9 cellular contexts compared by ENCODE assay signal in genomic region chr19:2719910-2720776, GRCh38. TPM values are rescaled to one million over a fixed set of nuclear protein-coding genes. Genes with fewer than 3 reads are reported as not detected.
DNase-seq lines count a peak whose midpoint lies in the region; ATAC-seq, FAIRE-seq and TF ChIP-seq lines count a peak whose summit lies in the region.
"Had no signal": no experiment of that assay in that cellular context is flagged by ENCODE, and none has a peak within 500 bp of the region (broad histone marks: within the 10 kb centered on the region; RNA-seq: fewer than 3 reads in every experiment).

No MANE protein-coding gene starts in this region.

- H3K27me3 ChIP-seq in body of pancreas, result no peaks in the 10 kb centered on the region
- peaks cover 35% of the 10 kb centered on the region for H3K27me3 ChIP-seq in keratinocyte (ENCODE audit: control insufficient read depth, extremely low read depth, insufficient read depth, low read length)
- H3K27me3 ChIP-seq in thoracic aorta (replicated peaks; ENCODE audit: insufficient read depth), result no peaks in the 10 kb centered on the region

- H3K9me3 ChIP-seq in body of pancreas (peaks cover 0 to 4% (median 0%) of the 10 kb centered on the region in 3 donors), keratinocyte (ENCODE audit: control insufficient read depth, low read depth, low read length) (peaks cover 7% of the 10 kb centered on the region), thoracic aorta (peaks cover 4% of the 10 kb centered on the region)

- no peaks in the 10 kb centered on the region for H3K9me1 ChIP-seq in keratinocyte (ENCODE audit: control insufficient read depth, extremely low read depth, insufficient read depth, low read length)

- WGBS in body of pancreas, 2 donors, result 4 to 7% methylated on average over 5 to 35 of the region's 37 CpGs

- no peak for TF ChIP-seq CTCF in body of pancreas (IDR thresholded peaks at IDR 0.05)
- TF ChIP-seq CTCF in keratinocyte (optimal IDR thresholded peaks at IDR 0.05 in 1 of 3, IDR thresholded peaks at IDR 0.05 in 1 of 3, conservative IDR thresholded peaks at IDR 0.05 in 1 of 3; ENCODE audit: extremely low read depth in 1 of 3, insufficient read depth in 2 of 3, low read length in 3 of 3), result no peak
- no peak for TF ChIP-seq CTCF in thoracic aorta (IDR thresholded peaks at IDR 0.05)

- H3K79me2 ChIP-seq in keratinocyte (ENCODE audit: control insufficient read depth, insufficient read depth, low read length), result no peaks in the 10 kb centered on the region

- intact Hi-C loops in body of pancreas (cut with DNase I), result no loop called here

- H2AFZ ChIP-seq in keratinocyte (ENCODE audit: control insufficient read depth, low read length), result no peak overlapping the region

- peaks cover 4% of the 10 kb centered on the region in 2 donors for H3K9me3 Mint-ChIP-seq in activated T-cell treated with anti-CD3 and anti-CD28 coated beads, Interleukin-2, amount 50 U/mL, for 72 hours

- no peak overlapping the region for H3K27ac Mint-ChIP-seq in activated T-cell treated with anti-CD3 and anti-CD28 coated beads, Interleukin-2, amount 50 U/mL, for 72 hours

- H3K4me1 Mint-ChIP-seq in activated T-cell treated with anti-CD3 and anti-CD28 coated beads, Interleukin-2, amount 50 U/mL, for 72 hours (ENCODE audit: low read depth), result peaks cover 4% of the 10 kb centered on the region

- peaks cover 15% of the 10 kb centered on the region for H3K27me3 Mint-ChIP-seq in activated T-cell treated with anti-CD3 and anti-CD28 coated beads, Interleukin-2, amount 50 U/mL, for 72 hours (ENCODE audit: low read depth)

- DNase-seq in activated T-cell treated with anti-CD3 and anti-CD28 coated beads, Interleukin-2, amount 50 U/mL, for 72 hours, result no peak
- no peak for DNase-seq in activated T-cell treated with anti-CD3 and anti-CD28 coated beads, Interleukin-2, amount 50 U/mL, for 48 hours
- peak in 3 of 4 donors; percentile 42 to 61 (median 53) for DNase-seq in body of pancreas
- no peak for DNase-seq in keratinocyte (ENCODE audit: low read depth, low spot score)
- DNase-seq in thoracic aorta (ENCODE audit: low spot score), result no peak
- no peak for DNase-seq in NCI-H2196 (lab: John Stamatoyannopoulos, UW; ENCODE audit: unreplicated experiment)
- DNase-seq in glomerular visceral epithelial cell (ENCODE audit: extremely low spot score), result no peak
- DNase-seq: DMS79 had no signal

- ATAC-seq in activated T-cell treated with anti-CD3 and anti-CD28 coated beads, Interleukin-2, amount 50 U/mL, for 72 hours (replicated peaks in 1 of 2), result peak in 1 of 2 donors; percentile 33
- ATAC-seq in body of pancreas, result peak; percentile 30
- ATAC-seq in thoracic aorta (ENCODE audit: insufficient number of reproducible peaks, low FRiP score, low read depth), result no peak
- ATAC-seq in HG03095 (IDR thresholded peaks at IDR 0.05; ENCODE audit: unreplicated experiment), result no peak

- FAIRE-seq in keratinocyte (lab: Jason Lieb, UNC), result no peak

- no peaks in the 10 kb centered on the region for H4K20me1 ChIP-seq in keratinocyte (ENCODE audit: control insufficient read depth, extremely low read depth, insufficient read depth, low read length)

- peak overlapping the region; percentile 51 to 52 for H3K4me3 Mint-ChIP-seq in activated T-cell treated with anti-CD3 and anti-CD28 coated beads, Interleukin-2, amount 50 U/mL, for 72 hours

- H3K4me2 ChIP-seq in keratinocyte (ENCODE audit: control insufficient read depth, extremely low read depth, insufficient read depth, low read depth, low read length), result peak overlapping the region; percentile 27

- no peak overlapping the region for H3K9ac ChIP-seq in keratinocyte (ENCODE audit: control insufficient read depth, extremely low read depth, insufficient read depth, low read length)

- H3K36me3 Mint-ChIP-seq in activated T-cell treated with anti-CD3 and anti-CD28 coated beads, Interleukin-2, amount 50 U/mL, for 72 hours (ENCODE audit: insufficient read depth in 2 of 2), result peaks cover 0 to 5% of the 10 kb centered on the region in 2 donors

- H3K4me1 ChIP-seq in body of pancreas (peaks cover 16% of the 10 kb centered on the region), keratinocyte (ENCODE audit: control insufficient read depth, extremely low read depth, insufficient read depth, low read length) (no peaks in the 10 kb centered on the region), thoracic aorta (ENCODE audit: control insufficient read depth in 1 of 2, low read depth in 2 of 2) (peaks cover 12 to 39% of the 10 kb centered on the region in 2 donors)

- dilution Hi-C loops in keratinocyte (cut with MboI; ENCODE audit: extremely low pct_ligation_motif_present, low sequenced_read_pairs), result no loop called here

- TF ChIP-seq POLR2A in body of pancreas (IDR thresholded peaks at IDR 0.05), result no peak

- no peaks in the 10 kb centered on the region for H3K36me3 ChIP-seq in body of pancreas (replicated peaks in 1 of 2; ENCODE audit: insufficient read depth in 1 of 2, low read depth in 2 of 2)
- no peaks in the 10 kb centered on the region for H3K36me3 ChIP-seq in keratinocyte (ENCODE audit: control insufficient read depth in 2 of 2, extremely low read depth in 1 of 2, insufficient read depth in 2 of 2, low read length in 2 of 2)
- H3K36me3 ChIP-seq in thoracic aorta, result no peaks in the 10 kb centered on the region

- peak overlapping the region in 1 of 4 donors; percentile 16 for H3K27ac ChIP-seq in body of pancreas
- H3K27ac ChIP-seq in keratinocyte (ENCODE audit: control insufficient read depth, insufficient read depth, low read length), result no peak overlapping the region
- no peak overlapping the region for H3K27ac ChIP-seq in thoracic aorta

- H3K4me3 ChIP-seq in body of pancreas (peak overlapping the region in 1 of 2 donors; percentile 34), keratinocyte (ENCODE audit: control insufficient read depth in 2 of 3, extremely low read depth in 1 of 3, insufficient read depth in 2 of 3, low read depth in 1 of 3, low read length in 3 of 3) (peak overlapping the region in 1 of 3 experiments; percentile 33), thoracic aorta (peak overlapping the region; percentile 42)

RNA-seq across cellular contexts. Expression of gene DIRAS1, which starts 1.0 kb away (rescaled TPM):
- under 1 TPM; 0.32 to 0.55 TPM for total RNA-seq in activated T-cell treated with anti-CD3 and anti-CD28 coated beads, Interleukin-2, amount 50 U/mL, for 72 hours
- total RNA-seq in body of pancreas, result 1 to 10 TPM in 1 of 2 donors, under 1 TPM in 1; 0.78 to 4.9 TPM
- 0.10 to 2.2 TPM (median 0.34 TPM) in 3 replicates for polyA plus RNA-seq in keratinocyte
- polyA plus RNA-seq in keratinocyte (2011; ENCODE audit: low read depth), result 0.42 TPM
- 0.44 and 0.91 TPM in 2 replicates for polyA plus RNA-seq in keratinocyte (2011; cell fraction: cytosol; rRNA removed)
- 0.73 and 0.96 TPM in 2 replicates for polyA plus RNA-seq in keratinocyte (2011; cell fraction: nucleus; rRNA removed)
- polyA plus RNA-seq in keratinocyte (2012; ENCODE audit: low replicate concordance), result 0.62 and 1.3 TPM in 2 replicates
- 0.13 to 1.4 TPM (median 0.20 TPM) in 3 replicates for polyA minus RNA-seq in keratinocyte
- 1.2 TPM for polyA minus RNA-seq in keratinocyte (2011; cell fraction: cytosol; rRNA and poly(A)+ RNA removed)
- polyA minus RNA-seq in keratinocyte (2011; cell fraction: nucleus; rRNA and poly(A)+ RNA removed), result 0.74 and 0.78 TPM in 2 replicates
- 1 to 10 TPM in 1 of 2 donors, not detected in 1; 2.3 TPM for total RNA-seq in thoracic aorta

RNA-seq across cellular contexts. Expression of gene GNG7, which starts 17.6 kb away (rescaled TPM):
- total RNA-seq in activated T-cell treated with anti-CD3 and anti-CD28 coated beads, Interleukin-2, amount 50 U/mL, for 72 hours, result 1 to 10 TPM; 1.3 TPM
- total RNA-seq in body of pancreas (10 to 100 TPM in 1 of 2 donors, 1 to 10 TPM in 1; 5.7 to 12.9 TPM), thoracic aorta (1 to 10 TPM; 2.3 to 3.2 TPM)
- polyA plus RNA-seq in keratinocyte, result 0.01 to 0.11 TPM (median 0.06 TPM) in 3 replicates
- 0.40 TPM for polyA plus RNA-seq in keratinocyte (2011; ENCODE audit: low read depth)
- 0.02 and 0.06 TPM in 2 replicates for polyA plus RNA-seq in keratinocyte (2011; cell fraction: cytosol; rRNA removed)
- 0.09 and 0.10 TPM in 2 replicates for polyA plus RNA-seq in keratinocyte (2011; cell fraction: nucleus; rRNA removed)
- 0.04 and 0.07 TPM in 2 replicates for polyA plus RNA-seq in keratinocyte (2012; ENCODE audit: low replicate concordance)
- polyA minus RNA-seq in keratinocyte, result 0.03 TPM in 1 of 3 replicates, not detected in the others
- not detected for polyA minus RNA-seq in keratinocyte (2011; cell fraction: cytosol; rRNA and poly(A)+ RNA removed)
- polyA minus RNA-seq in keratinocyte (2011; cell fraction: nucleus; rRNA and poly(A)+ RNA removed), result not detected in 2 replicates

RNA-seq across cellular contexts. Expression of gene SLC39A3, which starts 19.7 kb away (rescaled TPM):
- total RNA-seq in activated T-cell treated with anti-CD3 and anti-CD28 coated beads, Interleukin-2, amount 50 U/mL, for 72 hours, result 10 to 100 TPM; 28.7 to 37.2 TPM
- 10 to 100 TPM; 36.1 to 48.8 TPM for total RNA-seq in body of pancreas
- 26.2 to 40.0 TPM (median 28.1 TPM) in 3 replicates for polyA plus RNA-seq in keratinocyte
- polyA plus RNA-seq in keratinocyte (2011; ENCODE audit: low read depth), result 1.2 TPM
- polyA plus RNA-seq in keratinocyte (2011; cell fraction: cytosol; rRNA removed), result 34.9 and 57.2 TPM in 2 replicates
- 38.0 and 49.3 TPM in 2 replicates for polyA plus RNA-seq in keratinocyte (2011; cell fraction: nucleus; rRNA removed)
- 24.5 and 24.9 TPM in 2 replicates for polyA plus RNA-seq in keratinocyte (2012; ENCODE audit: low replicate concordance)
- polyA minus RNA-seq in keratinocyte, result 25.2 to 38.3 TPM (median 35.0 TPM) in 3 replicates
- polyA minus RNA-seq in keratinocyte (2011; cell fraction: cytosol; rRNA and poly(A)+ RNA removed), result 45.7 TPM
- 15.2 and 22.4 TPM in 2 replicates for polyA minus RNA-seq in keratinocyte (2011; cell fraction: nucleus; rRNA and poly(A)+ RNA removed)
- total RNA-seq in thoracic aorta, result 10 to 100 TPM; 26.6 to 37.6 TPM

Comparison
In these comparisons a context has a peak if more than half of its experiments do, and no peak if none do; other contexts are left out.
1. DNase-seq: peak in body of pancreas (3 of 4); none in activated T-cell treated with anti-CD3 and anti-CD28 coated beads, Interleukin-2, amount 50 U/mL, for 72 hours (0 of 2), activated T-cell treated with anti-CD3 and anti-CD28 coated beads, Interleukin-2, amount 50 U/mL, for 48 hours (0 of 2), keratinocyte (single experiment), thoracic aorta (single experiment), NCI-H2196 (single experiment) and glomerular visceral epithelial cell (single experiment).